Comparison of ENCODE assay signal across 9 cellular contexts in genomic region chr16:4517812-4518211, GRCh38. TPM values are rescaled to one million over a fixed set of nuclear protein-coding genes. Genes with fewer than 3 reads are reported as not detected.
A peak's percentile ranks its signal among the peaks of the same experiment; 100 is the strongest.
DNase-seq lines count a peak whose midpoint lies in the region; ATAC-seq, FAIRE-seq and TF ChIP-seq lines count a peak whose summit lies in the region.
"Had no signal": no experiment of that assay in that cellular context is flagged by ENCODE, and none has a peak within 500 bp of the region (broad histone marks: within the 10 kb centered on the region; RNA-seq: fewer than 3 reads in every experiment).

No MANE protein-coding gene starts in this region.

- 66% methylated on average over 5 of the region's 6 CpGs for WGBS in HepG2 (ENCODE audit: low lambda C conversion rate)

- no peak overlapping the region for H3K4me2 ChIP-seq in HepG2 (ENCODE audit: low read depth, low read length)

- no peak for TF ChIP-seq POLR2A in HepG2 (IDR thresholded peaks at IDR 0.05; ENCODE audit: insufficient read depth in 1 of 2, low read depth in 2 of 2, low read length in 2 of 2)

- peak; percentile 74 for ATAC-seq in HepG2
- no peak for ATAC-seq in activated CD8-positive, alpha-beta memory T cell treated with anti-CD3 and anti-CD28 coated beads, Interleukin-2, amount 10 ng/mL, durations not matched to agents 7 days and 5 days
- no peak for ATAC-seq in GM19463 (IDR thresholded peaks at IDR 0.05; ENCODE audit: unreplicated experiment)
- no peak for ATAC-seq in GM21737 (IDR thresholded peaks at IDR 0.05; ENCODE audit: unreplicated experiment)

- H3K9ac ChIP-seq in HepG2 (ENCODE audit: insufficient read depth, low read depth, low read length) = no peak overlapping the region

- no peak overlapping the region for H3K27ac Mint-ChIP-seq in activated CD8-positive, alpha-beta memory T cell treated with anti-CD3 and anti-CD28 coated beads, Interleukin-2, amount 10 ng/mL, durations not matched to agents 7 days and 5 days
- H3K27ac Mint-ChIP-seq: T-helper 1 cell treated with Interleukin-12 subunit alpha and Interleukin-12 subunit beta and Interleukin-4 antibody, amounts not matched to agents 30 μg/mL and 1 μg/mL, for 36 hours had no signal

- no peaks in the 10 kb centered on the region for H3K9me3 Mint-ChIP-seq in activated CD8-positive, alpha-beta memory T cell treated with anti-CD3 and anti-CD28 coated beads, Interleukin-2, amount 10 ng/mL, durations not matched to agents 7 days and 5 days (ENCODE audit: low read depth)
- H3K9me3 Mint-ChIP-seq: T-helper 1 cell treated with Interleukin-12 subunit alpha and Interleukin-12 subunit beta and Interleukin-4 antibody, amounts not matched to agents 30 μg/mL and 1 μg/mL, for 36 hours had no signal

- peaks cover 15% of the 10 kb centered on the region; the same call in 1 of the 2 replicates for H3K4me1 ChIP-seq in HepG2 (ENCODE audit: insufficient read depth, low read length)

- TF ChIP-seq EP300 in HepG2 (IDR thresholded peaks at IDR 0.05; ENCODE audit: low read depth in 2 of 2, low read length in 2 of 2) (no peak), HepG2 (CRISPR knock-in tag; IDR thresholded peaks at IDR 0.05; ENCODE audit: borderline replicate concordance) (no peak)

- H3K27ac ChIP-seq in HepG2 (ENCODE audit: extremely low read length, insufficient read depth, low read length) = no peak overlapping the region

- H4K20me1 ChIP-seq in HepG2 (ENCODE audit: insufficient read depth, low read length) = peaks cover 28% of the 10 kb centered on the region

- no TSS peak for BruUV-seq in HepG2 (replicated peaks; lab: Mats Ljungman, UMichigan)

- FAIRE-seq in HepG2 (lab: Jason Lieb, UNC) = peak; percentile 4

- DNase-seq in GM06990 (ENCODE audit: extremely low read depth, insufficient read length) = no peak
- peak; percentile 15 for DNase-seq in NCI-H1092 (lab: John Stamatoyannopoulos, UW)
- no peak for DNase-seq in astrocyte of the cerebellum (ENCODE audit: low read depth)
- DNase-seq in HepG2 (ENCODE audit: low spot score) = peak; percentile 34
- DNase-seq in activated CD8-positive, alpha-beta memory T cell treated with anti-CD3 and anti-CD28 coated beads, Interleukin-2, amount 10 ng/mL, durations not matched to agents 7 days and 5 days = no peak
- no peak for DNase-seq in NCI-H1436 (lab: John Stamatoyannopoulos, UW)

- peaks cover 66% of the 10 kb centered on the region for H3K79me2 ChIP-seq in HepG2 (ENCODE audit: insufficient read depth, low read length)

- H2AFZ ChIP-seq in HepG2 (ENCODE audit: low read length) = no peak overlapping the region

- CTCF ChIA-PET in HepG2 (lab: Yijun Ruan, JAX; ENCODE audit: low intra/inter-chr PET ratio, low total read pairs) = interaction anchor here (1.4 to 1.8 kb wide), 2 partner anchors 31 to 68 kb away, joined by 8 to 9 read pairs; no protein-coding TSS in a partner anchor
- CTCF ChIA-PET in activated CD8-positive, alpha-beta memory T cell treated with anti-CD3 and anti-CD28 coated beads, Interleukin-2, amount 10 ng/mL, durations not matched to agents 7 days and 5 days (lab: Charles Lee) = interaction anchor here (0.7 to 7.7 kb wide), 7 partner anchors 11 to 106 kb away, joined by 3 to 59 read pairs (median 4); partner anchors contain the start of gene C16orf96

- H3K27me3 ChIP-seq in GM06990 (replicated peaks; ENCODE audit: control insufficient read depth, insufficient read depth, low read length) = no peaks in the 10 kb centered on the region
- H3K27me3 ChIP-seq in HepG2 (ENCODE audit: control insufficient read depth in 1 of 2, insufficient read depth in 2 of 2, low read length in 2 of 2) = no peaks in the 10 kb centered on the region

- in situ Hi-C loops in astrocyte of the cerebellum (cut with HindIII; ENCODE audit: low sequenced_read_pairs) (loop anchor here (25.0 kb wide), 1 partner anchor 119 kb away; no protein-coding TSS in a partner anchor), HepG2 (cut with HindIII; ENCODE audit: extremely low pct_ligation_motif_present, low pct_unique_long_range_greater_than_20kb) (loop anchor here (10.0 to 25.0 kb wide), 2 partner anchors 67 to 444 kb away; partner anchors contain the start of gene SEC14L5)

- POLR2A ChIA-PET in HepG2 (lab: Yijun Ruan, JAX) = interaction anchor here (1.0 to 1.2 kb wide), 3 partner anchors 11 to 21 kb away, joined by 3 to 6 read pairs (median 4); partner anchors contain the start of gene CDIP1

- H3K36me3 ChIP-seq in GM06990 (ENCODE audit: control insufficient read depth, insufficient read depth, low read length) = peaks cover 1% of the 10 kb centered on the region; the same call in 1 of the 2 replicates
- H3K36me3 ChIP-seq in HepG2 (replicated peaks in 1 of 2; ENCODE audit: control insufficient read depth in 1 of 2, insufficient read depth in 2 of 2, low read length in 2 of 2) = peaks cover 16 to 33% of the 10 kb centered on the region in 2 experiments; a peak in 4 of 5 replicates

- TF ChIP-seq CTCF in GM06990 (IDR thresholded peaks at IDR 0.05; ENCODE audit: insufficient read depth, low read length, poor library complexity, severe bottlenecking) (peak; percentile 57), astrocyte of the cerebellum (IDR thresholded peaks at IDR 0.05; ENCODE audit: low read depth, low read length, missing control alignments) (peak; percentile 71), HepG2 (CRISPR knock-in tag; IDR thresholded peaks at IDR 0.05) (peak; percentile 81)

- H3K4me3 ChIP-seq in GM06990 (replicated peaks; ENCODE audit: low read depth, low read length) (no peak overlapping the region), astrocyte of the cerebellum (ENCODE audit: low read depth, low read length) (no peak overlapping the region), HepG2 (replicated peaks in 1 of 3; ENCODE audit: insufficient read depth in 1 of 3, low read depth in 2 of 3, low read length in 3 of 3) (no peak overlapping the region)

- intact Hi-C loops in HepG2 (cut with micrococcal nuclease; ENCODE audit: unreplicated experiment) = loop anchor here (1.0 kb wide), 1 partner anchor 67 kb away; no protein-coding TSS in a partner anchor

- H3K27me3 Mint-ChIP-seq in activated CD8-positive, alpha-beta memory T cell treated with anti-CD3 and anti-CD28 coated beads, Interleukin-2, amount 10 ng/mL, durations not matched to agents 7 days and 5 days = no peaks in the 10 kb centered on the region

- H3K4me1 Mint-ChIP-seq in activated CD8-positive, alpha-beta memory T cell treated with anti-CD3 and anti-CD28 coated beads, Interleukin-2, amount 10 ng/mL, durations not matched to agents 7 days and 5 days = peaks cover 40% of the 10 kb centered on the region

- no peak overlapping the region for H3K4me3 Mint-ChIP-seq in activated CD8-positive, alpha-beta memory T cell treated with anti-CD3 and anti-CD28 coated beads, Interleukin-2, amount 10 ng/mL, durations not matched to agents 7 days and 5 days
- H3K4me3 Mint-ChIP-seq: T-helper 1 cell treated with Interleukin-12 subunit alpha and Interleukin-12 subunit beta and Interleukin-4 antibody, amounts not matched to agents 30 μg/mL and 1 μg/mL, for 36 hours had no signal

- H3K36me3 Mint-ChIP-seq in activated CD8-positive, alpha-beta memory T cell treated with anti-CD3 and anti-CD28 coated beads, Interleukin-2, amount 10 ng/mL, durations not matched to agents 7 days and 5 days = peaks cover 3% of the 10 kb centered on the region

- H3K9me3 ChIP-seq in HepG2 (ENCODE audit: low read length) = no peaks in the 10 kb centered on the region

- TF ChIP-seq RAD21 in HepG2 (CRISPR knock-in tag; IDR thresholded peaks at IDR 0.05) = peak; percentile 79

RNA-seq across cellular contexts. Expression of gene CDIP1, which starts 20.8 kb away (rescaled TPM):
- 56.7 and 62.2 TPM in 2 replicates for total RNA-seq in HepG2 (2016; rRNA removed; fragmentation: Illumina TruSeq; extraction: Trizol)
- total RNA-seq in HepG2 (2016; cell fraction: cytosol; rRNA removed; fragmentation: Illumina TruSeq; extraction: Trizol; ENCODE audit: low read depth) = 10.5 and 11.5 TPM in 2 replicates
- total RNA-seq in HepG2 (2016; cell fraction: insoluble cytoplasmic fraction; rRNA removed; fragmentation: Illumina TruSeq; extraction: Trizol) = 55.3 and 56.3 TPM in 2 replicates
- total RNA-seq in HepG2 (2016; cell fraction: membrane; rRNA removed; fragmentation: Illumina TruSeq; extraction: Trizol) = 41.7 and 48.7 TPM in 2 replicates
- 31.5 and 37.8 TPM in 2 replicates for total RNA-seq in HepG2 (2016; cell fraction: nucleus; rRNA removed; fragmentation: Illumina TruSeq; extraction: Trizol)
- 31.2 and 39.1 TPM in 2 replicates for polyA plus RNA-seq in HepG2 (2011; rRNA removed)
- polyA plus RNA-seq in HepG2 (2011; cell fraction: cytosol; rRNA removed) = 20.6 and 21.6 TPM in 2 replicates
- 39.4 and 47.2 TPM in 2 replicates for polyA plus RNA-seq in HepG2 (2011; cell fraction: nucleus; rRNA removed)
- 43.1 and 58.6 TPM in 2 replicates for polyA plus RNA-seq in HepG2 (2012)
- 15.1 and 16.9 TPM in 2 replicates for polyA plus RNA-seq in HepG2 (2016; cell fraction: cytosol; fragmentation: Illumina TruSeq; extraction: Trizol; ENCODE audit: low read depth)
- 81.4 and 109 TPM in 2 replicates for polyA plus RNA-seq in HepG2 (2016; cell fraction: insoluble cytoplasmic fraction; fragmentation: Illumina TruSeq; extraction: Trizol; ENCODE audit: low read depth)
- 45.4 and 52.4 TPM in 2 replicates for polyA plus RNA-seq in HepG2 (2016; cell fraction: membrane; fragmentation: Illumina TruSeq; extraction: Trizol; ENCODE audit: low read depth)
- 74.4 and 77.5 TPM in 2 replicates for polyA plus RNA-seq in HepG2 (2016; cell fraction: nucleus; fragmentation: Illumina TruSeq; extraction: Trizol; ENCODE audit: insufficient read depth, low read depth)
- 12.3 and 39.1 TPM in 2 replicates for polyA minus RNA-seq in HepG2 (2011; rRNA and poly(A)+ RNA removed; ENCODE audit: low replicate concordance)
- polyA minus RNA-seq in HepG2 (2011; cell fraction: cytosol; rRNA and poly(A)+ RNA removed) = 14.7 and 18.7 TPM in 2 replicates
- 18.9 and 22.9 TPM in 2 replicates for polyA minus RNA-seq in HepG2 (2011; cell fraction: nucleus; rRNA and poly(A)+ RNA removed)
- total RNA-seq in activated CD8-positive, alpha-beta memory T cell treated with anti-CD3 and anti-CD28 coated beads, Interleukin-2, amount 10 ng/mL, durations not matched to agents 7 days and 5 days = 10 to 100 TPM; 45.2 to 57.3 TPM

RNA-seq across cellular contexts. Expression of gene C16orf96, which starts 38.3 kb away (rescaled TPM):
- total RNA-seq in HepG2 (2016; rRNA removed; fragmentation: Illumina TruSeq; extraction: Trizol) = not detected in 2 replicates
- total RNA-seq in HepG2 (2016; cell fraction: cytosol; rRNA removed; fragmentation: Illumina TruSeq; extraction: Trizol; ENCODE audit: low read depth) = not detected in 2 replicates
- total RNA-seq in HepG2 (2016; cell fraction: insoluble cytoplasmic fraction; rRNA removed; fragmentation: Illumina TruSeq; extraction: Trizol) = 0.02 TPM in 1 of 2 replicates, not detected in the other
- total RNA-seq in HepG2 (2016; cell fraction: membrane; rRNA removed; fragmentation: Illumina TruSeq; extraction: Trizol) = 0.06 TPM in 1 of 2 replicates, not detected in the other
- total RNA-seq in HepG2 (2016; cell fraction: nucleus; rRNA removed; fragmentation: Illumina TruSeq; extraction: Trizol) = not detected in 2 replicates
- 0.03 TPM in 2 replicates for polyA plus RNA-seq in HepG2 (2011; rRNA removed)
- polyA plus RNA-seq in HepG2 (2011; cell fraction: cytosol; rRNA removed) = 0.01 and 0.03 TPM in 2 replicates
- polyA plus RNA-seq in HepG2 (2011; cell fraction: nucleus; rRNA removed) = 0.09 and 0.10 TPM in 2 replicates
- polyA plus RNA-seq in HepG2 (2012) = 0.07 and 0.08 TPM in 2 replicates
- not detected in 2 replicates for polyA plus RNA-seq in HepG2 (2016; cell fraction: cytosol; fragmentation: Illumina TruSeq; extraction: Trizol; ENCODE audit: low read depth)
- polyA plus RNA-seq in HepG2 (2016; cell fraction: insoluble cytoplasmic fraction; fragmentation: Illumina TruSeq; extraction: Trizol; ENCODE audit: low read depth) = not detected in 2 replicates
- not detected in 2 replicates for polyA plus RNA-seq in HepG2 (2016; cell fraction: membrane; fragmentation: Illumina TruSeq; extraction: Trizol; ENCODE audit: low read depth)
- 0.15 TPM in 1 of 2 replicates, not detected in the other for polyA plus RNA-seq in HepG2 (2016; cell fraction: nucleus; fragmentation: Illumina TruSeq; extraction: Trizol; ENCODE audit: insufficient read depth, low read depth)
- polyA minus RNA-seq in HepG2 (2011; rRNA and poly(A)+ RNA removed; ENCODE audit: low replicate concordance) = 0.24 TPM in 1 of 2 replicates, not detected in the other
- not detected in 2 replicates for polyA minus RNA-seq in HepG2 (2011; cell fraction: cytosol; rRNA and poly(A)+ RNA removed)
- polyA minus RNA-seq in HepG2 (2011; cell fraction: nucleus; rRNA and poly(A)+ RNA removed) = not detected in 2 replicates
- under 1 TPM in 1 of 2 experiments, not detected in 1; 0.14 TPM for total RNA-seq in activated CD8-positive, alpha-beta memory T cell treated with anti-CD3 and anti-CD28 coated beads, Interleukin-2, amount 10 ng/mL, durations not matched to agents 7 days and 5 days

RNA-seq across cellular contexts. Expression of gene HMOX2, which starts 41.6 kb away (rescaled TPM):
- total RNA-seq in HepG2 (2016; rRNA removed; fragmentation: Illumina TruSeq; extraction: Trizol) = 70.4 and 82.4 TPM in 2 replicates
- 13.1 and 14.4 TPM in 2 replicates for total RNA-seq in HepG2 (2016; cell fraction: cytosol; rRNA removed; fragmentation: Illumina TruSeq; extraction: Trizol; ENCODE audit: low read depth)
- total RNA-seq in HepG2 (2016; cell fraction: insoluble cytoplasmic fraction; rRNA removed; fragmentation: Illumina TruSeq; extraction: Trizol) = 66.8 and 82.9 TPM in 2 replicates
- 18.9 and 22.2 TPM in 2 replicates for total RNA-seq in HepG2 (2016; cell fraction: membrane; rRNA removed; fragmentation: Illumina TruSeq; extraction: Trizol)
- total RNA-seq in HepG2 (2016; cell fraction: nucleus; rRNA removed; fragmentation: Illumina TruSeq; extraction: Trizol) = 30.8 and 32.4 TPM in 2 replicates
- 60.3 and 72.7 TPM in 2 replicates for polyA plus RNA-seq in HepG2 (2011; rRNA removed)
- 71.7 and 71.8 TPM in 2 replicates for polyA plus RNA-seq in HepG2 (2011; cell fraction: cytosol; rRNA removed)
- 26.0 and 36.8 TPM in 2 replicates for polyA plus RNA-seq in HepG2 (2011; cell fraction: nucleus; rRNA removed)
- polyA plus RNA-seq in HepG2 (2012) = 38.0 and 61.0 TPM in 2 replicates
- polyA plus RNA-seq in HepG2 (2016; cell fraction: cytosol; fragmentation: Illumina TruSeq; extraction: Trizol; ENCODE audit: low read depth) = 12.6 and 14.1 TPM in 2 replicates
- polyA plus RNA-seq in HepG2 (2016; cell fraction: insoluble cytoplasmic fraction; fragmentation: Illumina TruSeq; extraction: Trizol; ENCODE audit: low read depth) = 105 and 111 TPM in 2 replicates
- 15.3 and 17.8 TPM in 2 replicates for polyA plus RNA-seq in HepG2 (2016; cell fraction: membrane; fragmentation: Illumina TruSeq; extraction: Trizol; ENCODE audit: low read depth)
- polyA plus RNA-seq in HepG2 (2016; cell fraction: nucleus; fragmentation: Illumina TruSeq; extraction: Trizol; ENCODE audit: insufficient read depth, low read depth) = 44.4 and 56.4 TPM in 2 replicates
- polyA minus RNA-seq in HepG2 (2011; rRNA and poly(A)+ RNA removed; ENCODE audit: low replicate concordance) = 41.9 and 78.2 TPM in 2 replicates
- polyA minus RNA-seq in HepG2 (2011; cell fraction: cytosol; rRNA and poly(A)+ RNA removed) = 21.1 and 25.6 TPM in 2 replicates
- polyA minus RNA-seq in HepG2 (2011; cell fraction: nucleus; rRNA and poly(A)+ RNA removed) = 14.3 and 27.1 TPM in 2 replicates
- total RNA-seq in activated CD8-positive, alpha-beta memory T cell treated with anti-CD3 and anti-CD28 coated beads, Interleukin-2, amount 10 ng/mL, durations not matched to agents 7 days and 5 days = 100 to 1,000 TPM in 1 of 2 experiments, 10 to 100 TPM in 1; 96.5 to 103 TPM

RNA-seq across cellular contexts. Expression of gene NMRAL1, which starts 43.4 kb away (rescaled TPM):
- total RNA-seq in HepG2 (2016; rRNA removed; fragmentation: Illumina TruSeq; extraction: Trizol) = 33.1 and 36.7 TPM in 2 replicates
- 60.6 and 75.2 TPM in 2 replicates for total RNA-seq in HepG2 (2016; cell fraction: cytosol; rRNA removed; fragmentation: Illumina TruSeq; extraction: Trizol; ENCODE audit: low read depth)
- 36.3 and 39.9 TPM in 2 replicates for total RNA-seq in HepG2 (2016; cell fraction: insoluble cytoplasmic fraction; rRNA removed; fragmentation: Illumina TruSeq; extraction: Trizol)
- total RNA-seq in HepG2 (2016; cell fraction: membrane; rRNA removed; fragmentation: Illumina TruSeq; extraction: Trizol) = 52.5 and 64.2 TPM in 2 replicates
- 15.0 and 21.0 TPM in 2 replicates for total RNA-seq in HepG2 (2016; cell fraction: nucleus; rRNA removed; fragmentation: Illumina TruSeq; extraction: Trizol)
- polyA plus RNA-seq in HepG2 (2011; rRNA removed) = 30.8 and 34.0 TPM in 2 replicates
- polyA plus RNA-seq in HepG2 (2011; cell fraction: cytosol; rRNA removed) = 41.5 and 57.5 TPM in 2 replicates
- 41.3 and 52.4 TPM in 2 replicates for polyA plus RNA-seq in HepG2 (2011; cell fraction: nucleus; rRNA removed)
- polyA plus RNA-seq in HepG2 (2012) = 17.3 and 21.3 TPM in 2 replicates
- polyA plus RNA-seq in HepG2 (2016; cell fraction: cytosol; fragmentation: Illumina TruSeq; extraction: Trizol; ENCODE audit: low read depth) = 75.5 and 80.9 TPM in 2 replicates
- 33.0 and 34.1 TPM in 2 replicates for polyA plus RNA-seq in HepG2 (2016; cell fraction: insoluble cytoplasmic fraction; fragmentation: Illumina TruSeq; extraction: Trizol; ENCODE audit: low read depth)
- 56.8 and 65.7 TPM in 2 replicates for polyA plus RNA-seq in HepG2 (2016; cell fraction: membrane; fragmentation: Illumina TruSeq; extraction: Trizol; ENCODE audit: low read depth)
- polyA plus RNA-seq in HepG2 (2016; cell fraction: nucleus; fragmentation: Illumina TruSeq; extraction: Trizol; ENCODE audit: insufficient read depth, low read depth) = 30.1 and 31.9 TPM in 2 replicates
- polyA minus RNA-seq in HepG2 (2011; rRNA and poly(A)+ RNA removed; ENCODE audit: low replicate concordance) = 40.7 and 121 TPM in 2 replicates
- 15.1 and 18.1 TPM in 2 replicates for polyA minus RNA-seq in HepG2 (2011; cell fraction: cytosol; rRNA and poly(A)+ RNA removed)
- 12.9 and 15.0 TPM in 2 replicates for polyA minus RNA-seq in HepG2 (2011; cell fraction: nucleus; rRNA and poly(A)+ RNA removed)
- 10 to 100 TPM; 52.5 to 72.5 TPM for total RNA-seq in activated CD8-positive, alpha-beta memory T cell treated with anti-CD3 and anti-CD28 coated beads, Interleukin-2, amount 10 ng/mL, durations not matched to agents 7 days and 5 days

Comparison
In these comparisons a context has a peak if more than half of its experiments do, and no peak if none do; other contexts are left out.
1. DNase-seq: peak in NCI-H1092 (single experiment) and HepG2 (single experiment); none in GM06990 (single experiment), astrocyte of the cerebellum (single experiment), activated CD8-positive, alpha-beta memory T cell treated with anti-CD3 and anti-CD28 coated beads, Interleukin-2, amount 10 ng/mL, durations not matched to agents 7 days and 5 days (single experiment) and NCI-H1436 (single experiment).
2. Peak in every context shown above with its lines, with median percentiles within 50 percentile points of each other: CTCF ChIP-seq.